Comparison of ENCODE assay signal across 8 cellular contexts in the genomic region with DNA sequence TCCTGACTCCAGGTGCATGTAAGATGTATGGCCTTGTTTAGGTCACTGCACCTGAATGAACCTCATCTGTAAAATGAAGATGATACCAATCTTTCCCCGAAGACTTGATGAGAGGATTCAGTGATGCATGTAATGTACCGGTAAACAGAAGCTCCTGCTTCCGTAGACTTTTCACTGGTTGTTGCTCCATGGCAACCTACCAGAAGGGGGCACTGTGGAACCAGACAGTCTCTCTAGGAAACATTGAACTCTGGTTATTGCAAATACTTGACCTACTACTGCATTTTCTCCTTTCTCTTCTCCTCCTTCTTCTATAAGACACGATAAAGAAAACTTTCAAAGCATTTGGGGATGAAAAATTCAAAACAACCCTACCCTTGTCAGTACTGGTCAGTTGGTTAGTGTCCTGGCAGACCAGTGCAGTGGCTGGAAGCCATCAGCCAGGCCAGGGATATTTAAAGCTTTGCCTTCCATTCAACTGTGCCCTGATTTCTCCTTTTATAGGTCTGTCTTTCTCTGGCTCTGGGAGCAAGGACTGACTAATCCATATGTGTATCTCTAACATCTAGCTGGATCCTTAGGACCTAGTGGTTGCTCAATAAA.
DNase-seq lines count a peak whose midpoint lies in the region; ATAC-seq and TF ChIP-seq lines count a peak whose summit lies in the region.

No MANE protein-coding gene starts in this region.

- H3K27ac ChIP-seq in left ventricle myocardium inferior (replicated peaks) (no peak overlapping the region), tibial artery (no peak overlapping the region)

- ATAC-seq in GM18858 (IDR thresholded peaks at IDR 0.05; ENCODE audit: unreplicated experiment): no peak

- intact Hi-C loops in left ventricle myocardium inferior (cut with micrococcal nuclease) (no loop called here), tibial artery (cut with DNase I; ENCODE audit: low total_unique reads) (loop anchor here (10.0 kb wide), 1 partner anchor 166 kb away; no protein-coding TSS in a partner anchor)

- peaks cover 12% of the 10 kb centered on the region for H3K9me3 ChIP-seq in left ventricle myocardium inferior (replicated peaks)
- H3K9me3 ChIP-seq in tibial artery: no peaks in the 10 kb centered on the region

- DNase-seq in NCI-H446 (lab: John Stamatoyannopoulos, UW): peak; percentile 0 to 6
- no peak for DNase-seq in NCI-H446 treated with DMSO at 0.1 percent for 48 hours (lab: John Stamatoyannopoulos, UW)
- DNase-seq in HK-2 (ENCODE audit: unreplicated experiment): peak; percentile 59
- DNase-seq in SK-N-DZ (ENCODE audit: low spot score): peak; percentile 56
- peak; percentile 23 for DNase-seq in left ventricle myocardium inferior
- DNase-seq in tibial artery: no peak
- no peak for DNase-seq in activated CD4-positive, CD25-positive, alpha-beta regulatory T cell treated with anti-CD3 and anti-CD28 coated beads, Interleukin-2, amount 50 U/mL, for 72 hours

- H3K4me1 ChIP-seq in left ventricle myocardium inferior (no peaks in the 10 kb centered on the region), tibial artery (peaks cover 0 to 4% (median 0%) of the 10 kb centered on the region in 4 donors)

- H3K27me3 ChIP-seq in left ventricle myocardium inferior (ENCODE audit: low read depth) (no peaks in the 10 kb centered on the region), tibial artery (no peaks in the 10 kb centered on the region)

- peak; percentile 57 for TF ChIP-seq CTCF in left ventricle myocardium inferior (IDR thresholded peaks at IDR 0.05; ENCODE audit: borderline replicate concordance)
- TF ChIP-seq CTCF in tibial artery (IDR thresholded peaks at IDR 0.05): peak; percentile 28 to 31

- H3K36me3 ChIP-seq in left ventricle myocardium inferior (no peaks in the 10 kb centered on the region), tibial artery (no peaks in the 10 kb centered on the region)

- H3K4me3 ChIP-seq in left ventricle myocardium inferior: no peak overlapping the region
- H3K4me3 ChIP-seq in tibial artery: no peak overlapping the region

Comparison
In these comparisons a context has a peak if more than half of its experiments do, and no peak if none do; other contexts are left out.
1. DNase-seq: peak in NCI-H446 (2 of 2), HK-2 (single experiment), SK-N-DZ (single experiment) and left ventricle myocardium inferior (single experiment); none in NCI-H446 treated with DMSO at 0.1 percent for 48 hours (single experiment), tibial artery (0 of 2) and activated CD4-positive, CD25-positive, alpha-beta regulatory T cell treated with anti-CD3 and anti-CD28 coated beads, Interleukin-2, amount 50 U/mL, for 72 hours (single experiment).